Comparison of ENCODE assay signal across 21 cellular contexts in the genomic region with DNA sequence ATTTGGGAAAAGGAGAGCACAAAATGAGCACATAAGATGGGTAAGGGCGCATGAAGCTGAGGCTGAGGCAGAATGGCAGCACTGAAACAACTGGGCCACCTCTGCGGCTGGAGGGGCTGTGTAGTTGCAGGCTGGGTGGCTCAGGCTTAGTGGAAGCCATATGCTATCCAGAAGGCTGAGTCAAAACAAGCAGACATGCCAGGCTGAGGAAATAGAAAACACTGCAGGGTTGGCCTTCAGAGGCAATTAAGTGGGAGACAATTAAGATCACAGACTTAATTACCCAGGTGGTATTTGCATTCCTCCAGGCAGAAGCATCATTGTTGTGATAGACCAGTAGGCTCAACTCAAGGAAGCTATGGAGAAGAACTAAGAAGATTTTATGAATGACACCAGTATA.
"Had no signal": no experiment of that assay in that cellular context is flagged by ENCODE, and none has a peak within 500 bp of the region (broad histone marks: within the 10 kb centered on the region; RNA-seq: fewer than 3 reads in every experiment).

No MANE protein-coding gene starts in this region.

- H3K4me1 ChIP-seq: esophagus squamous epithelium, gastrocnemius medialis, left ventricle myocardium inferior, spleen, testis had no signal

- ATAC-seq: gastrocnemius medialis; naive thymus-derived CD8-positive, alpha-beta T cell had no signal

- H3K4me1 Mint-ChIP-seq: activated naive CD4-positive, alpha-beta T cell treated with anti-CD3 and anti-CD28 coated beads, Interleukin-2, amount 50 U/mL, for 24 hours; brain; naive thymus-derived CD8-positive, alpha-beta T cell had no signal

- H3K9me3 Mint-ChIP-seq: activated naive CD4-positive, alpha-beta T cell treated with anti-CD3 and anti-CD28 coated beads, Interleukin-2, amount 50 U/mL, for 24 hours; brain; naive thymus-derived CD8-positive, alpha-beta T cell had no signal

- H3K36me3 ChIP-seq: esophagus squamous epithelium, gastrocnemius medialis, left ventricle myocardium inferior, spleen had no signal

- H3K36me3 Mint-ChIP-seq: activated naive CD4-positive, alpha-beta T cell treated with anti-CD3 and anti-CD28 coated beads, Interleukin-2, amount 50 U/mL, for 24 hours; brain; naive thymus-derived CD8-positive, alpha-beta T cell had no signal

- H3K9me3 ChIP-seq: esophagus squamous epithelium, gastrocnemius medialis, left ventricle myocardium inferior, spleen, testis had no signal

- H3K4me3 ChIP-seq: esophagus squamous epithelium, gastrocnemius medialis, left ventricle myocardium inferior, spleen, testis had no signal

- H3K4me3 Mint-ChIP-seq: activated naive CD4-positive, alpha-beta T cell treated with anti-CD3 and anti-CD28 coated beads, Interleukin-2, amount 50 U/mL, for 24 hours; brain; naive thymus-derived CD8-positive, alpha-beta T cell had no signal

- H3K27me3 Mint-ChIP-seq: activated naive CD4-positive, alpha-beta T cell treated with anti-CD3 and anti-CD28 coated beads, Interleukin-2, amount 50 U/mL, for 24 hours; brain; naive thymus-derived CD8-positive, alpha-beta T cell; progenitor cell of endocrine pancreas had no signal

- H3K27ac ChIP-seq: esophagus squamous epithelium, gastrocnemius medialis, left ventricle myocardium inferior, spleen, testis had no signal

- H3K27me3 ChIP-seq: esophagus squamous epithelium, gastrocnemius medialis, spleen, testis had no signal

- H3K27ac Mint-ChIP-seq: activated naive CD4-positive, alpha-beta T cell treated with anti-CD3 and anti-CD28 coated beads, Interleukin-2, amount 50 U/mL, for 24 hours; brain; naive thymus-derived CD8-positive, alpha-beta T cell; progenitor cell of endocrine pancreas had no signal

- DNase-seq: activated CD4-positive, alpha-beta T cell treated with anti-CD3 and anti-CD28 coated beads for 4 hours; activated CD4-positive, alpha-beta T cell treated with anti-CD3 and anti-CD28 coated beads, Interleukin-2, amount 50 U/mL, for 48 hours; activated CD4-positive, CD25-positive, alpha-beta regulatory T cell; activated gamma-delta T cell treated with Interleukin-2 at 50 U/mL for 16 hours; aorta; central memory CD4-positive, alpha-beta T cell; effector memory CD4-positive, alpha-beta T cell; esophagus squamous epithelium; gastrocnemius medialis; hippocampal formation; left ventricle myocardium inferior; naive thymus-derived CD8-positive, alpha-beta T cell; spleen; stimulated activated CD4-positive, alpha-beta T cell treated with anti-CD3 and anti-CD28 coated beads, Interleukin-4, amount 100 ng/mL, for 1 hour; stimulated activated naive CD4-positive, alpha-beta T cell; T-helper 9 cell; testis; trophoblast cell had no signal
